Comparison of ENCODE assay signal across 24 cellular contexts in genomic region chr18:12569791-12570190, GRCh38.
DNase-seq lines count a peak whose midpoint lies in the region; ATAC-seq, FAIRE-seq and TF ChIP-seq lines count a peak whose summit lies in the region.
"Had no signal": no experiment of that assay in that cellular context is flagged by ENCODE, and none has a peak within 500 bp of the region (broad histone marks: within the 10 kb centered on the region; RNA-seq: fewer than 3 reads in every experiment).

No MANE protein-coding gene starts in this region.

- H3K4me1 ChIP-seq in PC-3 (ENCODE audit: insufficient read depth, low read length) (peaks cover 10% of the 10 kb centered on the region), left ventricle myocardium inferior (peaks cover 24% of the 10 kb centered on the region)
- H3K4me1 ChIP-seq: BE2C, BLaER1 had no signal

- H3F3A ChIP-seq in PC-3 (ENCODE audit: low read length, unreplicated experiment), result no peaks in the 10 kb centered on the region

- H3K27ac ChIP-seq in PC-3 (ENCODE audit: low read length) (no peak overlapping the region), left ventricle myocardium inferior (replicated peaks) (no peak overlapping the region)
- H3K27ac ChIP-seq: BLaER1 had no signal

- DNase-seq in PC-3 (no peak), left lobe of liver (ENCODE audit: low spot score) (no peak), urothelium cell line (ENCODE audit: low spot score) (no peak), NCI-H1930 (lab: John Stamatoyannopoulos, UW) (no peak), left ventricle myocardium inferior (no peak)
- DNase-seq: 8988T; BE2C; C1 segment of cervical spinal cord; CD4-positive, alpha-beta memory T cell; CD4-positive, CD25-positive, alpha-beta regulatory T cell; CD8-positive, alpha-beta memory T cell; COR-L47; DMS 273 treated with DMSO at 0.1 percent for 48 hours; DMS153; DMS53; DMS79; DND-41; GDM1 had no signal

- no peak overlapping the region for H3K9ac ChIP-seq in PC-3 (ENCODE audit: low read length)
- H3K9ac ChIP-seq: BLaER1 had no signal

- H3K36me3 ChIP-seq in PC-3 (ENCODE audit: low read depth, low read length) (no peaks in the 10 kb centered on the region), left ventricle myocardium inferior (no peaks in the 10 kb centered on the region)
- H3K36me3 ChIP-seq: BE2C, BLaER1 had no signal

- CTCF ChIA-PET in PC-3 (lab: Charles Lee), result no interaction called here

- TF ChIP-seq CTCF in PC-3 (conservative IDR thresholded peaks at IDR 0.05; ENCODE audit: low read depth, low read length) (no peak), left ventricle myocardium inferior (IDR thresholded peaks at IDR 0.05; ENCODE audit: borderline replicate concordance) (no peak)

- POLR2A ChIA-PET in PC-3 (lab: Charles Lee; ENCODE audit: unreplicated experiment), result interaction anchor here (0.6 kb wide), 1 partner anchor 28 kb away, joined by 4 read pairs; no protein-coding TSS in a partner anchor

- H3K4me3 ChIP-seq in PC-3 (ENCODE audit: low read length) (no peak overlapping the region), left ventricle myocardium inferior (no peak overlapping the region)
- H3K4me3 ChIP-seq: BLaER1, GM12878 had no signal

- ATAC-seq in PC-3 (no peak; the same call in 1 of the 2 replicates), left lobe of liver (peak; percentile 66), GM19324 (IDR thresholded peaks at IDR 0.05; ENCODE audit: low FRiP score, unreplicated experiment) (no peak)
- ATAC-seq: GM12878 had no signal

- no peak overlapping the region for H2AFZ ChIP-seq in PC-3 (ENCODE audit: low read length)

- no peaks in the 10 kb centered on the region for H3K27me3 ChIP-seq in PC-3 (ENCODE audit: low read length)
- no peaks in the 10 kb centered on the region for H3K27me3 ChIP-seq in left ventricle myocardium inferior (ENCODE audit: low read depth)
- H3K27me3 ChIP-seq: BE2C, BLaER1 had no signal

- H3K79me2 ChIP-seq in PC-3 (ENCODE audit: low read length), result peaks cover 34% of the 10 kb centered on the region

- H4K20me1 ChIP-seq in PC-3 (ENCODE audit: low read length), result no peaks in the 10 kb centered on the region; the same call in 1 of the 2 replicates
- H4K20me1 ChIP-seq: BLaER1 had no signal

- FAIRE-seq in urothelium cell line (lab: Jason Lieb, UNC), result peak; percentile 23
- FAIRE-seq: A204.1, GM12878, GM12892, GM18507 had no signal

- no peaks in the 10 kb centered on the region for H3K9me2 ChIP-seq in PC-3 (replicated peaks; ENCODE audit: low read length)

- intact Hi-C loops in PC-3 (cut with micrococcal nuclease), result no loop called here
- intact Hi-C loops in left ventricle myocardium inferior (cut with micrococcal nuclease), result no loop called here

- H3K9me3 ChIP-seq in PC-3 (ENCODE audit: low read length) (no peaks in the 10 kb centered on the region), left ventricle myocardium inferior (replicated peaks) (peaks cover 22% of the 10 kb centered on the region)
- H3K9me3 ChIP-seq: BE2C, BLaER1 had no signal

- no TSS peak for BruUV-seq in PC-3 (replicated peaks; lab: Mats Ljungman, UMichigan)

- 0 out of 2 replicates have a peak overlapping the region, but pooled peaks have one; percentile 9 for H3K4me2 ChIP-seq in PC-3 (ENCODE audit: low read length)
- H3K4me2 ChIP-seq: BLaER1 had no signal
